1 cellular context compared by ENCODE assay signal in the genomic region with DNA sequence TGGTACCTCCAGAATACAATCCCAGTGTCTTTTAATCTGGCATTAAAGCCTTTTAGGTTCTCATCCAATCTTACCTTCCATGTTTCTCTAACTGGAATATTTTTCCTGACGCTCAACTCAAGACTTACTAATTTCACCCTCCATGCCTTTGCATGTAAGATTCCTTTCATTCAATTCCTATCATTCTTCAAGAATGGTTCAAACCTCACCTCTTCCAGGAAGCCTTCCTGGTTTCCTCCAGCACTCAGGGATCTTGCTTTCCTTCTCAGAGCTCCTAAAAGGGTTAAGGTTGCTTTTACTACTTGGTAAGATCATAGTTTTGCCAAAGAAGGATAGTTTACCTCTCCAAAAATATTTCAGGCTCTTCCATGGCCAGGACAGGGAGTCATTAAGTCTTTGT.
TF ChIP-seq lines count a peak whose summit lies in the region.

No MANE protein-coding gene starts in this region.

TF ChIP-seq in GM12891, 5 proteins besides CTCF, POLR2A, EP300 and RAD21:
- TF ChIP-seq POU2F2 (IDR thresholded peaks at IDR 0.05; ENCODE audit: low read depth, low read length) (no peak), SPI1 (IDR thresholded peaks at IDR 0.05; ENCODE audit: low read depth, low read length) (no peak), TAF1 (IDR thresholded peaks at IDR 0.05; ENCODE audit: low read depth, low read length) (no peak), POLR2AphosphoS5 (IDR thresholded peaks at IDR 0.05; ENCODE audit: low read depth, low read length) (no peak), PAX5 (IDR thresholded peaks at IDR 0.05; ENCODE audit: insufficient read depth, low read length, severe bottlenecking) (no peak)
